1 cellular context compared by ENCODE assay signal in the genomic region with DNA sequence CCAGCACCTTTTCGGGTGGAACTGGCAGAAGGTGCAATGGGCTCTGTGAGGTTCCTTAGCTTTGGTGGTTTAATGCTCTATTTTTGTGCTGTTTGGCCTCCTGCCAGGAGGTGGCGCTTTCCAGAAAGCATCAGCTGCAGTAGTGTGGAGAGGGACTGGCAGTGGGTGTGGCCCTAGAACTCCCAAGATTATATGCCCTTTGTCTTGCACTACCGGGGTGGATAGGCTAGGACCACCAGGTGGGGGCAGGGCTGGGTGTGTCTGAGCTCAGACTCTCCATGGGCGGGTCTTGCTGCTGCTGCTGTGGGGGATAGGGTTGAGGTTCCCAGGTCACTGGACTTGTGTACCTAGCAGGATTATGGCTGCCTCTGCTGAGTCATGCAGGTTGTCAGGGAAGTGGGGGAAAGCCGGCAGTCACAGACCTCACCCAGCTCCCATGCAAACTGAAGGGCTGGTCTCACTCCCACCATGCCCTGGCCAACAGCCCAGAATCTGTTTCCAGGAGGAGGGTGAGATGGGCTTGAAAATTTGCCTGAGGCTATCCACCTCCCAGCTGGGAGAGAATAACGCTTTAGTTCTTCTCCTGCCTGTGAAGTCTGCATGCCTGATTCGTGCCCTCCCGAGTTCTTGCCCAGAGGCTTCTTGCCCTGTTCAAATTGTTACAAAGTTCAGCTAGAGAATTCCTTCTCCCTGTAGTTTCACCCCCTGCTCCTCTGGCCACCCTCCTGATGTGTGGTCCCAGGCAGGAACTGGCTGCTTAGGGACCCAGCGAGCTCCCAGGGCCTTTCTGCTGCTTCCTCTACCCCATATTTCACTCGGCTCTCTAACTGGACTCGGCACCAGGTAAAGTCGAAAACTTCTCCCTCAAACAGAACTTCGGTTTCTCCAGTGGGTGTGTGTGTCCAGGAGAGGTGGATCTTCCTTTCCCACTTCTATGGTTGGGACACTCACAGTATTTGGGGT.
A peak's percentile ranks its signal among the peaks of the same experiment; 100 is the strongest.
TF ChIP-seq lines count a peak whose summit lies in the region.

No MANE protein-coding gene starts in this region.

TF ChIP-seq in K562, 482 proteins besides CTCF, POLR2A, EP300 and RAD21 (continued from another document):
- TF ChIP-seq, protein P1, sequence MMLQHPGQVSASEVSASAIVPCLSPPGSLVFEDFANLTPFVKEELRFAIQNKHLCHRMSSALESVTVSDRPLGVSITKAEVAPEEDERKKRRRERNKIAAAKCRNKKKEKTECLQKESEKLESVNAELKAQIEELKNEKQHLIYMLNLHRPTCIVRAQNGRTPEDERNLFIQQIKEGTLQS (IDR thresholded peaks at IDR 0.05), result 0 out of 2 replicates have a peak, but pooled peaks have one; percentile 16
- TF ChIP-seq, protein P1 (CRISPR knock-in tag; conservative IDR thresholded peaks at IDR 0.05), result no peak
- TF ChIP-seq ZNF586 (CRISPR knock-in tag; conservative IDR thresholded peaks at IDR 0.05) (no peak), XRCC4 (IDR thresholded peaks at IDR 0.05; ENCODE audit: extremely low read depth, insufficient read depth, insufficient read length) (no peak), MAFK (IDR thresholded peaks at IDR 0.05; ENCODE audit: low read length) (peak; percentile 45), NCOR1 (IDR thresholded peaks at IDR 0.05) (no peak), ZKSCAN3 (CRISPR knock-in tag; IDR thresholded peaks at IDR 0.05) (no peak), MAFG (tag; conservative IDR thresholded peaks at IDR 0.05) (peak; percentile 88), CTBP1 (IDR thresholded peaks at IDR 0.05; ENCODE audit: borderline replicate concordance) (peak; percentile 34; the same call in 1 of the 2 replicates), POLR2H (tag; IDR thresholded peaks at IDR 0.05; ENCODE audit: low read depth) (no peak), NFIC (IDR thresholded peaks at IDR 0.05) (peak; percentile 78), NUFIP1 (IDR thresholded peaks at IDR 0.05; ENCODE audit: partially characterized antibody) (no peak), NFE2L1 (tag; IDR thresholded peaks at IDR 0.05; ENCODE audit: borderline replicate concordance, low read depth) (peak; percentile 70; the same call in 1 of the 2 replicates), STAT5B (CRISPR knock-in tag; IDR thresholded peaks at IDR 0.05) (no peak), MBD2 (IDR thresholded peaks at IDR 0.05; ENCODE audit: borderline replicate concordance, low read depth) (no peak), BRD4 (IDR thresholded peaks at IDR 0.05) (no peak), ATF7 (IDR thresholded peaks at IDR 0.05) (0 out of 2 replicates have a peak, but pooled peaks have one; percentile 15), POLR2B (IDR thresholded peaks at IDR 0.05; ENCODE audit: low read depth, partially characterized antibody) (no peak), NR4A1 (CRISPR knock-in tag; IDR thresholded peaks at IDR 0.05) (no peak), NR4A1 (tag; IDR thresholded peaks at IDR 0.05) (no peak), ZNF124 (CRISPR knock-in tag; IDR thresholded peaks at IDR 0.05) (no peak), SMAD4 (CRISPR knock-in tag; conservative IDR thresholded peaks at IDR 0.05) (0 out of 2 replicates have a peak, but pooled peaks have one; percentile 21), NCOA6 (IDR thresholded peaks at IDR 0.05) (no peak), FUS (optimal IDR thresholded peaks at IDR 0.05; ENCODE audit: low read depth, low read length) (no peak), NCOA1 (IDR thresholded peaks at IDR 0.05; ENCODE audit: low read depth) (no peak), RBFOX2 (IDR thresholded peaks at IDR 0.05; ENCODE audit: low read depth, low read length) (peak; percentile 32; the same call in 1 of the 2 replicates), KLF13 (tag; IDR thresholded peaks at IDR 0.05; ENCODE audit: borderline replicate concordance, low read depth) (0 out of 2 replicates have a peak, but pooled peaks have one; percentile 36), RNF2 (IDR thresholded peaks at IDR 0.05) (no peak), KAT7 (CRISPR knock-in tag; IDR thresholded peaks at IDR 0.05; ENCODE audit: borderline replicate concordance) (no peak), ZNF780A (CRISPR knock-in tag; IDR thresholded peaks at IDR 0.05) (no peak), NFIX (CRISPR knock-in tag; IDR thresholded peaks at IDR 0.05; ENCODE audit: low read depth) (no peak), ATF1 (CRISPR knock-in tag; IDR thresholded peaks at IDR 0.05) (no peak), ATF1 (tag; IDR thresholded peaks at IDR 0.05) (peak; percentile 8; the same call in 1 of the 2 replicates)
- TF ChIP-seq, protein P2, sequence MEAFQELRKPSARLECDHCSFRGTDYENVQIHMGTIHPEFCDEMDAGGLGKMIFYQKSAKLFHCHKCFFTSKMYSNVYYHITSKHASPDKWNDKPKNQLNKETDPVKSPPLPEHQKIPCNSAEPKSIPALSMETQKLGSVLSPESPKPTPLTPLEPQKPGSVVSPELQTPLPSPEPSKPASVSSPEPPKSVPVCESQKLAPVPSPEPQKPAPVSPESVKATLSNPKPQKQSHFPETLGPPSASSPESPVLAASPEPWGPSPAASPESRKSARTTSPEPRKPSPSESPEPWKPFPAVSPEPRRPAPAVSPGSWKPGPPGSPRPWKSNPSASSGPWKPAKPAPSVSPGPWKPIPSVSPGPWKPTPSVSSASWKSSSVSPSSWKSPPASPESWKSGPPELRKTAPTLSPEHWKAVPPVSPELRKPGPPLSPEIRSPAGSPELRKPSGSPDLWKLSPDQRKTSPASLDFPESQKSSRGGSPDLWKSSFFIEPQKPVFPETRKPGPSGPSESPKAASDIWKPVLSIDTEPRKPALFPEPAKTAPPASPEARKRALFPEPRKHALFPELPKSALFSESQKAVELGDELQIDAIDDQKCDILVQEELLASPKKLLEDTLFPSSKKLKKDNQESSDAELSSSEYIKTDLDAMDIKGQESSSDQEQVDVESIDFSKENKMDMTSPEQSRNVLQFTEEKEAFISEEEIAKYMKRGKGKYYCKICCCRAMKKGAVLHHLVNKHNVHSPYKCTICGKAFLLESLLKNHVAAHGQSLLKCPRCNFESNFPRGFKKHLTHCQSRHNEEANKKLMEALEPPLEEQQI (IDR thresholded peaks at IDR 0.05), result peak; percentile 87
- TF ChIP-seq, protein P3, sequence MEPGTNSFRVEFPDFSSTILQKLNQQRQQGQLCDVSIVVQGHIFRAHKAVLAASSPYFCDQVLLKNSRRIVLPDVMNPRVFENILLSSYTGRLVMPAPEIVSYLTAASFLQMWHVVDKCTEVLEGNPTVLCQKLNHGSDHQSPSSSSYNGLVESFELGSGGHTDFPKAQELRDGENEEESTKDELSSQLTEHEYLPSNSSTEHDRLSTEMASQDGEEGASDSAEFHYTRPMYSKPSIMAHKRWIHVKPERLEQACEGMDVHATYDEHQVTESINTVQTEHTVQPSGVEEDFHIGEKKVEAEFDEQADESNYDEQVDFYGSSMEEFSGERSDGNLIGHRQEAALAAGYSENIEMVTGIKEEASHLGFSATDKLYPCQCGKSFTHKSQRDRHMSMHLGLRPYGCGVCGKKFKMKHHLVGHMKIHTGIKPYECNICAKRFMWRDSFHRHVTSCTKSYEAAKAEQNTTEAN (CRISPR knock-in tag; IDR thresholded peaks at IDR 0.05), result no peak
- TF ChIP-seq, protein P4, sequence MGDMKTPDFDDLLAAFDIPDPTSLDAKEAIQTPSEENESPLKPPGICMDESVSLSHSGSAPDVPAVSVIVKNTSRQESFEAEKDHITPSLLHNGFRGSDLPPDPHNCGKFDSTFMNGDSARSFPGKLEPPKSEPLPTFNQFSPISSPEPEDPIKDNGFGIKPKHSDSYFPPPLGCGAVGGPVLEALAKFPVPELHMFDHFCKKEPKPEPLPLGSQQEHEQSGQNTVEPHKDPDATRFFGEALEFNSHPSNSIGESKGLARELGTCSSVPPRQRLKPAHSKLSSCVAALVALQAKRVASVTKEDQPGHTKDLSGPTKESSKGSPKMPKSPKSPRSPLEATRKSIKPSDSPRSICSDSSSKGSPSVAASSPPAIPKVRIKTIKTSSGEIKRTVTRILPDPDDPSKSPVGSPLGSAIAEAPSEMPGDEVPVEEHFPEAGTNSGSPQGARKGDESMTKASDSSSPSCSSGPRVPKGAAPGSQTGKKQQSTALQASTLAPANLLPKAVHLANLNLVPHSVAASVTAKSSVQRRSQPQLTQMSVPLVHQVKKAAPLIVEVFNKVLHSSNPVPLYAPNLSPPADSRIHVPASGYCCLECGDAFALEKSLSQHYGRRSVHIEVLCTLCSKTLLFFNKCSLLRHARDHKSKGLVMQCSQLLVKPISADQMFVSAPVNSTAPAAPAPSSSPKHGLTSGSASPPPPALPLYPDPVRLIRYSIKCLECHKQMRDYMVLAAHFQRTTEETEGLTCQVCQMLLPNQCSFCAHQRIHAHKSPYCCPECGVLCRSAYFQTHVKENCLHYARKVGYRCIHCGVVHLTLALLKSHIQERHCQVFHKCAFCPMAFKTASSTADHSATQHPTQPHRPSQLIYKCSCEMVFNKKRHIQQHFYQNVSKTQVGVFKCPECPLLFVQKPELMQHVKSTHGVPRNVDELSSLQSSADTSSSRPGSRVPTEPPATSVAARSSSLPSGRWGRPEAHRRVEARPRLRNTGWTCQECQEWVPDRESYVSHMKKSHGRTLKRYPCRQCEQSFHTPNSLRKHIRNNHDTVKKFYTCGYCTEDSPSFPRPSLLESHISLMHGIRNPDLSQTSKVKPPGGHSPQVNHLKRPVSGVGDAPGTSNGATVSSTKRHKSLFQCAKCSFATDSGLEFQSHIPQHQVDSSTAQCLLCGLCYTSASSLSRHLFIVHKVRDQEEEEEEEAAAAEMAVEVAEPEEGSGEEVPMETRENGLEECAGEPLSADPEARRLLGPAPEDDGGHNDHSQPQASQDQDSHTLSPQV (IDR thresholded peaks at IDR 0.05), result 0 out of 2 replicates have a peak, but pooled peaks have one; percentile 16
- TF ChIP-seq, protein P5, sequence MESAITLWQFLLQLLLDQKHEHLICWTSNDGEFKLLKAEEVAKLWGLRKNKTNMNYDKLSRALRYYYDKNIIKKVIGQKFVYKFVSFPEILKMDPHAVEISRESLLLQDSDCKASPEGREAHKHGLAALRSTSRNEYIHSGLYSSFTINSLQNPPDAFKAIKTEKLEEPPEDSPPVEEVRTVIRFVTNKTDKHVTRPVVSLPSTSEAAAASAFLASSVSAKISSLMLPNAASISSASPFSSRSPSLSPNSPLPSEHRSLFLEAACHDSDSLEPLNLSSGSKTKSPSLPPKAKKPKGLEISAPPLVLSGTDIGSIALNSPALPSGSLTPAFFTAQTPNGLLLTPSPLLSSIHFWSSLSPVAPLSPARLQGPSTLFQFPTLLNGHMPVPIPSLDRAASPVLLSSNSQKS (CRISPR knock-in tag; IDR thresholded peaks at IDR 0.05), result no peak
- TF ChIP-seq, protein P6, sequence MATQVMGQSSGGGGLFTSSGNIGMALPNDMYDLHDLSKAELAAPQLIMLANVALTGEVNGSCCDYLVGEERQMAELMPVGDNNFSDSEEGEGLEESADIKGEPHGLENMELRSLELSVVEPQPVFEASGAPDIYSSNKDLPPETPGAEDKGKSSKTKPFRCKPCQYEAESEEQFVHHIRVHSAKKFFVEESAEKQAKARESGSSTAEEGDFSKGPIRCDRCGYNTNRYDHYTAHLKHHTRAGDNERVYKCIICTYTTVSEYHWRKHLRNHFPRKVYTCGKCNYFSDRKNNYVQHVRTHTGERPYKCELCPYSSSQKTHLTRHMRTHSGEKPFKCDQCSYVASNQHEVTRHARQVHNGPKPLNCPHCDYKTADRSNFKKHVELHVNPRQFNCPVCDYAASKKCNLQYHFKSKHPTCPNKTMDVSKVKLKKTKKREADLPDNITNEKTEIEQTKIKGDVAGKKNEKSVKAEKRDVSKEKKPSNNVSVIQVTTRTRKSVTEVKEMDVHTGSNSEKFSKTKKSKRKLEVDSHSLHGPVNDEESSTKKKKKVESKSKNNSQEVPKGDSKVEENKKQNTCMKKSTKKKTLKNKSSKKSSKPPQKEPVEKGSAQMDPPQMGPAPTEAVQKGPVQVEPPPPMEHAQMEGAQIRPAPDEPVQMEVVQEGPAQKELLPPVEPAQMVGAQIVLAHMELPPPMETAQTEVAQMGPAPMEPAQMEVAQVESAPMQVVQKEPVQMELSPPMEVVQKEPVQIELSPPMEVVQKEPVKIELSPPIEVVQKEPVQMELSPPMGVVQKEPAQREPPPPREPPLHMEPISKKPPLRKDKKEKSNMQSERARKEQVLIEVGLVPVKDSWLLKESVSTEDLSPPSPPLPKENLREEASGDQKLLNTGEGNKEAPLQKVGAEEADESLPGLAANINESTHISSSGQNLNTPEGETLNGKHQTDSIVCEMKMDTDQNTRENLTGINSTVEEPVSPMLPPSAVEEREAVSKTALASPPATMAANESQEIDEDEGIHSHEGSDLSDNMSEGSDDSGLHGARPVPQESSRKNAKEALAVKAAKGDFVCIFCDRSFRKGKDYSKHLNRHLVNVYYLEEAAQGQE (CRISPR knock-in tag; IDR thresholded peaks at IDR 0.05; ENCODE audit: low read depth), result no peak
